8 cellular contexts compared by ENCODE assay signal in genomic region chr1:244451951-244452795, GRCh38. TPM values are rescaled to one million over a fixed set of nuclear protein-coding genes. Genes with fewer than 3 reads are reported as not detected.
A peak's percentile ranks its signal among the peaks of the same experiment; 100 is the strongest.
DNase-seq lines count a peak whose midpoint lies in the region; ATAC-seq and TF ChIP-seq lines count a peak whose summit lies in the region.

No MANE protein-coding gene starts in this region.

- no peaks in the 10 kb centered on the region for H3K36me3 ChIP-seq in upper lobe of right lung

- no peaks in the 10 kb centered on the region for H3K9me3 ChIP-seq in upper lobe of right lung

- in situ Hi-C loops in GM13977 (cut with MboI; ENCODE audit: low pct_unique_long_range_greater_than_20kb, low sequenced_read_pairs, unreplicated experiment): no loop called here

- TF ChIP-seq CTCF in GM13977 (IDR thresholded peaks at IDR 0.05; ENCODE audit: extremely low read depth, insufficient read depth, missing control alignments) (peak; percentile 49), upper lobe of right lung (IDR thresholded peaks at IDR 0.05) (peak; percentile 55)

- peaks cover 24% of the 10 kb centered on the region for H3K4me1 ChIP-seq in upper lobe of right lung

- intact Hi-C loops in left cardiac atrium (cut with DNase I): loop anchor here in 1 of 2 donors (10.0 kb wide), 1 partner anchor 203 kb away; the partner anchor contains the start of gene DESI2
- intact Hi-C loops in posterior vena cava (cut with DNase I): no loop called here
- intact Hi-C loops in upper lobe of right lung (cut with DNase I): no loop called here

- H3K4me3 ChIP-seq in upper lobe of right lung: peak overlapping the region; percentile 91

- ATAC-seq in HG02885 (IDR thresholded peaks at IDR 0.05; ENCODE audit: poor library complexity, unreplicated experiment) (peak; percentile 93), left cardiac atrium (peak; percentile 98), upper lobe of right lung (peak; percentile 98)

- no peaks in the 10 kb centered on the region for H3K27me3 ChIP-seq in upper lobe of right lung

- peak overlapping the region; percentile 96 for H3K27ac ChIP-seq in upper lobe of right lung

- DNase-seq in GM13977 (ENCODE audit: low spot score) (peak; percentile 97), NCI-H146 treated with DMSO at 0.1 percent for 48 hours (lab: John Stamatoyannopoulos, UW; ENCODE audit: unreplicated experiment) (peak; percentile 99), T-helper 1 cell (peak; percentile 99), amniotic stem cell (lab: John Stamatoyannopoulos, UW) (peak; percentile 97), left cardiac atrium (peak; percentile 100), posterior vena cava (ENCODE audit: low spot score) (peak; percentile 100), upper lobe of right lung (peak; percentile 100)

RNA-seq across cellular contexts. Expression of gene ADSS2, which starts 0.5 kb away (rescaled TPM):
- total RNA-seq in left cardiac atrium: 10 to 100 TPM in 1 of 2 donors, 1 to 10 TPM in 1; 8.5 to 16.5 TPM
- total RNA-seq in posterior vena cava: 10 to 100 TPM; 30.8 to 31.8 TPM
- 34.2 TPM for total RNA-seq in upper lobe of right lung

RNA-seq across cellular contexts. Expression of gene CATSPERE, which starts 8.9 kb away (rescaled TPM):
- total RNA-seq in left cardiac atrium (under 1 TPM; 0.59 to 0.71 TPM), posterior vena cava (1 to 10 TPM; 1.5 TPM), upper lobe of right lung (1.1 TPM)

Comparison
In these comparisons a context has a peak if more than half of its experiments do, and no peak if none do; other contexts are left out.
1. Peak in every context shown above with its lines: DNase-seq, ATAC-seq, H3K4me3 ChIP-seq and H3K27ac ChIP-seq.